In genomic region chr10:75910032-75910431, GRCh38 we compare ENCODE assay signal across 12 cellular contexts.
DNase-seq lines count a peak whose midpoint lies in the region; ATAC-seq and TF ChIP-seq lines count a peak whose summit lies in the region.
"Had no signal": no experiment of that assay in that cellular context is flagged by ENCODE, and none has a peak within 500 bp of the region (broad histone marks: within the 10 kb centered on the region; RNA-seq: fewer than 3 reads in every experiment).

No MANE protein-coding gene starts in this region.

- H3K4me1 Mint-ChIP-seq in nephron, result peaks cover 7% of the 10 kb centered on the region
- peaks cover 25% of the 10 kb centered on the region for H3K4me1 Mint-ChIP-seq in nephron progenitor cell

- DNase-seq in AG20443 (ENCODE audit: low spot score) (peak; percentile 35), dermis blood vessel endothelial cell (peak; percentile 27), nephron progenitor cell (no peak), H4 (ENCODE audit: low spot score) (no peak)
- DNase-seq in stimulated activated CD4-positive, alpha-beta T cell treated with anti-CD3 and anti-CD28 coated beads, Interleukin-2, amount 100 ng/mL, for 24 hours, result no peak
- DNase-seq: GF-D8 had no signal

- H3K27ac Mint-ChIP-seq in nephron (no peak overlapping the region), nephron progenitor cell (no peak overlapping the region)
- H3K27ac Mint-ChIP-seq: activated naive CD8-positive, alpha-beta T cell had no signal

- H3K27me3 Mint-ChIP-seq in nephron (ENCODE audit: low read depth), result peaks cover 74% of the 10 kb centered on the region
- peaks cover 13% of the 10 kb centered on the region for H3K27me3 Mint-ChIP-seq in nephron progenitor cell (ENCODE audit: low read depth, poor library complexity)
- H3K27me3 Mint-ChIP-seq: activated naive CD8-positive, alpha-beta T cell had no signal

- H3K4me3 Mint-ChIP-seq in nephron (no peak overlapping the region), nephron progenitor cell (no peak overlapping the region)
- H3K4me3 Mint-ChIP-seq: activated naive CD8-positive, alpha-beta T cell had no signal

- H3K9me3 Mint-ChIP-seq in nephron, result no peaks in the 10 kb centered on the region
- H3K9me3 Mint-ChIP-seq in nephron progenitor cell, result no peaks in the 10 kb centered on the region

- H3K36me3 Mint-ChIP-seq in nephron (ENCODE audit: low read depth), result no peaks in the 10 kb centered on the region
- H3K36me3 Mint-ChIP-seq in nephron progenitor cell (ENCODE audit: low read depth), result no peaks in the 10 kb centered on the region
- H3K36me3 Mint-ChIP-seq: activated naive CD8-positive, alpha-beta T cell had no signal

- TF ChIP-seq CTCF in LNCAP (IDR thresholded peaks at IDR 0.05) (peak; percentile 57), nephron (IDR thresholded peaks at IDR 0.05; ENCODE audit: unreplicated experiment in 3 of 3) (peak; percentile 49 to 54 (median 53)), nephron progenitor cell (IDR thresholded peaks at IDR 0.05) (no peak)

- ATAC-seq in HG03025 (IDR thresholded peaks at IDR 0.05; ENCODE audit: low FRiP score, unreplicated experiment), result no peak
- ATAC-seq: mucosa of descending colon, Right ventricle myocardium inferior had no signal

Comparison
In these comparisons a context has a peak if more than half of its experiments do, and no peak if none do; other contexts are left out.
1. DNase-seq: peak in AG20443 (single experiment) and dermis blood vessel endothelial cell (single experiment); none in stimulated activated CD4-positive, alpha-beta T cell treated with anti-CD3 and anti-CD28 coated beads, Interleukin-2, amount 100 ng/mL, for 24 hours (0 of 2), nephron progenitor cell (single experiment) and H4 (single experiment).